Comparison of ENCODE assay signal across 26 cellular contexts in genomic region chr12:108430926-108431325, GRCh38.
"Had no signal": no experiment of that assay in that cellular context is flagged by ENCODE, and none has a peak within 500 bp of the region (broad histone marks: within the 10 kb centered on the region; RNA-seq: fewer than 3 reads in every experiment).

No MANE protein-coding gene starts in this region.

- H3K27ac ChIP-seq: colonic mucosa, coronary artery, dorsolateral prefrontal cortex, epithelial cell of prostate, esophagus muscularis mucosa, esophagus squamous epithelium, foreskin keratinocyte, gastrocnemius medialis, gastroesophageal sphincter, heart left ventricle, heart right ventricle, hepatocyte had no signal

- H3K9me3 ChIP-seq: colonic mucosa, esophagus muscularis mucosa, esophagus squamous epithelium, gastrocnemius medialis, gastroesophageal sphincter, heart left ventricle, heart right ventricle had no signal

- H3K79me2 ChIP-seq: hepatocyte had no signal

- H3K4me2 ChIP-seq: hepatocyte had no signal

- H3K4me3 ChIP-seq: colonic mucosa, coronary artery, dorsolateral prefrontal cortex, esophagus muscularis mucosa, esophagus squamous epithelium, gastrocnemius medialis, gastroesophageal sphincter, heart left ventricle, heart right ventricle, hepatocyte had no signal

- ATAC-seq: effector memory CD8-positive, alpha-beta T cell; esophagus mucosa; foreskin keratinocyte; gastrocnemius medialis; gastroesophageal sphincter; heart left ventricle; heart right ventricle had no signal

- H3K27me3 ChIP-seq: colonic mucosa, esophagus squamous epithelium, foreskin keratinocyte, gastrocnemius medialis, gastroesophageal sphincter, heart left ventricle, hepatocyte had no signal

- H3K27ac Mint-ChIP-seq: dendritic cell treated with granulocyte-macrophage colony-stimulating factor and Interleukin-4, amounts not matched to agents 40 ng/mL and 50 ng/mL, for 4 days; effector memory CD8-positive, alpha-beta T cell; endodermal cell had no signal

- H3K36me3 ChIP-seq: colonic mucosa, esophagus muscularis mucosa, esophagus squamous epithelium, gastrocnemius medialis, gastroesophageal sphincter, heart left ventricle, heart right ventricle had no signal

- H3K9me3 Mint-ChIP-seq: dendritic cell treated with granulocyte-macrophage colony-stimulating factor and Interleukin-4, amounts not matched to agents 40 ng/mL and 50 ng/mL, for 4 days; effector memory CD8-positive, alpha-beta T cell; endodermal cell had no signal

- H2AFZ ChIP-seq: hepatocyte had no signal

- DNase-seq: colonic mucosa; cortex of kidney; dorsolateral prefrontal cortex; effector CD4-positive, alpha-beta T cell; effector CD8-positive, alpha-beta T cell; effector memory CD4-positive, alpha-beta T cell; effector memory CD8-positive, alpha-beta T cell; endodermal cell; erythroblast; esophagus squamous epithelium; foreskin keratinocyte; gastrocnemius medialis; head of caudate nucleus; heart right ventricle had no signal

- FAIRE-seq: colon, endometrium, endothelial cell of umbilical vein, frontal cortex had no signal

- H3K4me1 Mint-ChIP-seq: endodermal cell had no signal

- H3K4me3 Mint-ChIP-seq: dendritic cell treated with granulocyte-macrophage colony-stimulating factor and Interleukin-4, amounts not matched to agents 40 ng/mL and 50 ng/mL, for 4 days; effector memory CD8-positive, alpha-beta T cell; endodermal cell had no signal

- H3K4me1 ChIP-seq: colonic mucosa, esophagus muscularis mucosa, esophagus squamous epithelium, foreskin keratinocyte, gastrocnemius medialis, gastroesophageal sphincter, heart left ventricle, heart right ventricle had no signal
